ENCODE assay signal across 21 cellular contexts in genomic region chr20:35854697-35855434, GRCh38.
DNase-seq lines count a peak whose midpoint lies in the region; ATAC-seq, FAIRE-seq and TF ChIP-seq lines count a peak whose summit lies in the region.
"Had no signal": no experiment of that assay in that cellular context is flagged by ENCODE, and none has a peak within 500 bp of the region (broad histone marks: within the 10 kb centered on the region; RNA-seq: fewer than 3 reads in every experiment).

No MANE protein-coding gene starts in this region.

- H2AFZ ChIP-seq in HepG2 (ENCODE audit: low read length) (no peak overlapping the region), GM23338 (no peak overlapping the region)

- intact Hi-C loops in HepG2 (cut with micrococcal nuclease; ENCODE audit: unreplicated experiment) = no loop called here
- intact Hi-C loops in Right ventricle myocardium superior (cut with DNase I) = no loop called here

- no peak for TF ChIP-seq CTCF in AG09309 (IDR thresholded peaks at IDR 0.05; ENCODE audit: control insufficient read depth, insufficient read depth, low read depth, low read length, missing control alignments)
- TF ChIP-seq CTCF in HepG2 (CRISPR knock-in tag; IDR thresholded peaks at IDR 0.05) = no peak
- no peak for TF ChIP-seq CTCF in GM23338 (conservative IDR thresholded peaks at IDR 0.05; ENCODE audit: low read depth in 2 of 2)

- H3K4me1 Mint-ChIP-seq in GM23338 = peaks cover 2% of the 10 kb centered on the region; the same call in 2 of the 3 replicates

- H3K79me2 ChIP-seq in HepG2 (ENCODE audit: insufficient read depth, low read length) = no peaks in the 10 kb centered on the region
- 0 out of 2 replicates have a peak, but pooled peaks cover 6% of the 10 kb centered on the region for H3K79me2 ChIP-seq in GM23338 (replicated peaks; ENCODE audit: insufficient read depth)

- H3K27ac ChIP-seq in HepG2 (ENCODE audit: extremely low read length, insufficient read depth, low read length) = no peak overlapping the region
- H3K27ac ChIP-seq in GM23338 (ENCODE audit: low read depth) = no peak overlapping the region
- H3K27ac ChIP-seq: ascending aorta, esophagus muscularis mucosa, heart right ventricle, right lobe of liver, VCaP had no signal

- no peak for TF ChIP-seq RAD21 in HepG2 (CRISPR knock-in tag; IDR thresholded peaks at IDR 0.05)

- in situ Hi-C loops in HepG2 (cut with HindIII; ENCODE audit: extremely low pct_ligation_motif_present, low pct_unique_long_range_greater_than_20kb) = no loop called here

- H3K36me3 ChIP-seq in HepG2 (replicated peaks in 1 of 2; ENCODE audit: control insufficient read depth in 1 of 2, insufficient read depth in 2 of 2, low read length in 2 of 2) = peaks cover 12% of the 10 kb centered on the region in 2 experiments
- no peaks in the 10 kb centered on the region for H3K36me3 ChIP-seq in GM23338 (ENCODE audit: insufficient read depth)

- TF ChIP-seq POLR2A in HepG2 (IDR thresholded peaks at IDR 0.05; ENCODE audit: insufficient read depth in 1 of 2, low read depth in 2 of 2, low read length in 2 of 2) = no peak

- peaks cover 24% of the 10 kb centered on the region for H3K36me3 Mint-ChIP-seq in GM23338 (ENCODE audit: low read depth)

- WGBS in HepG2 (ENCODE audit: low lambda C conversion rate) = 95% methylated on average over 2 of the region's 2 CpGs

- H3K27me3 ChIP-seq in HepG2 (ENCODE audit: control insufficient read depth in 1 of 2, insufficient read depth in 2 of 2, low read length in 2 of 2) (no peaks in the 10 kb centered on the region), GM23338 (ENCODE audit: insufficient read depth) (no peaks in the 10 kb centered on the region)
- H3K27me3 ChIP-seq: ascending aorta, esophagus muscularis mucosa, heart right ventricle, right lobe of liver had no signal

- peaks cover 10% of the 10 kb centered on the region for H3K4me1 ChIP-seq in HepG2 (ENCODE audit: insufficient read depth, low read length)
- no peaks in the 10 kb centered on the region for H3K4me1 ChIP-seq in GM23338 (ENCODE audit: insufficient read depth)
- H3K4me1 ChIP-seq: right lobe of liver had no signal

- ATAC-seq in HepG2 = no peak
- ATAC-seq in Right ventricle myocardium superior (ENCODE audit: poor library complexity) = no peak
- no peak for ATAC-seq in HG03520 (IDR thresholded peaks at IDR 0.05; ENCODE audit: unreplicated experiment)
- no peak for ATAC-seq in GM23338
- ATAC-seq: HCT116, heart right ventricle had no signal

- H3K27me3 Mint-ChIP-seq in GM23338 (ENCODE audit: insufficient read depth, low read depth, poor library complexity) = peaks cover 4% of the 10 kb centered on the region
- H3K27me3 Mint-ChIP-seq: IgD-negative memory B cell had no signal

- TF ChIP-seq EP300 in HepG2 (IDR thresholded peaks at IDR 0.05; ENCODE audit: low read depth in 2 of 2, low read length in 2 of 2) (no peak), HepG2 (CRISPR knock-in tag; IDR thresholded peaks at IDR 0.05; ENCODE audit: borderline replicate concordance) (no peak)

- no peaks in the 10 kb centered on the region for H3K9me3 Mint-ChIP-seq in GM23338
- H3K9me3 Mint-ChIP-seq: IgD-negative memory B cell had no signal

- BruUV-seq in HepG2 (replicated peaks; lab: Mats Ljungman, UMichigan) = no TSS peak

- H3K4me2 ChIP-seq in HepG2 (ENCODE audit: low read depth, low read length) (no peak overlapping the region), GM23338 (no peak overlapping the region)

- H4K20me1 ChIP-seq in HepG2 (ENCODE audit: insufficient read depth, low read length) (no peaks in the 10 kb centered on the region), GM23338 (replicated peaks; ENCODE audit: insufficient read depth) (no peaks in the 10 kb centered on the region)

- POLR2A ChIA-PET in HepG2 (lab: Yijun Ruan, JAX) = interaction anchor here (2.3 kb wide), 1 partner anchor 113 kb away, joined by 11 read pairs; the partner anchor contains the start of gene RBM39

- no peak for FAIRE-seq in HepG2 (lab: Jason Lieb, UNC)
- FAIRE-seq: RCC 7860 had no signal

- no peaks in the 10 kb centered on the region for H3K9me3 ChIP-seq in HepG2 (ENCODE audit: low read length)
- H3K9me3 ChIP-seq: ascending aorta, esophagus muscularis mucosa, heart right ventricle, right lobe of liver had no signal

- no peak overlapping the region for H3K9ac ChIP-seq in HepG2 (ENCODE audit: insufficient read depth, low read depth, low read length)

- H3K9me2 ChIP-seq in GM23338 (ENCODE audit: insufficient read depth) = no peaks in the 10 kb centered on the region

- DNase-seq in AG09309 (ENCODE audit: low read depth) = peak; percentile 35
- peak; percentile 13 for DNase-seq in GM03348 (ENCODE audit: low spot score)
- peak; percentile 74 for DNase-seq in amniotic epithelial cell (ENCODE audit: low read depth)
- DNase-seq in HepG2 (ENCODE audit: low spot score) = no peak
- DNase-seq in Right ventricle myocardium superior = no peak
- DNase-seq in hypothalamus (lab: John Stamatoyannopoulos, UW) = no peak
- no peak for DNase-seq in GM23338 (ENCODE audit: low spot score)
- DNase-seq: activated effector memory CD4-positive, alpha-beta T cell treated with Interleukin-2 at 50 U/mL for 16 hours; dermis blood vessel endothelial cell; heart right ventricle; kidney glomerular epithelial cell; NCI-H748 treated with DMSO at 0.1 percent for 48 hours; nucleus accumbens; right lobe of liver had no signal

- CTCF ChIA-PET in HepG2 (lab: Yijun Ruan, JAX; ENCODE audit: low intra/inter-chr PET ratio, low total read pairs) = no interaction called here

- no peak overlapping the region for H3K4me3 Mint-ChIP-seq in GM23338
- H3K4me3 Mint-ChIP-seq: IgD-negative memory B cell had no signal

- H3K4me3 ChIP-seq in AG09309 (ENCODE audit: control insufficient read depth, low read depth, low read length) (no peak overlapping the region), HepG2 (replicated peaks in 1 of 3; ENCODE audit: insufficient read depth in 1 of 3, low read depth in 2 of 3, low read length in 3 of 3) (no peak overlapping the region), GM23338 (no peak overlapping the region)
- H3K4me3 ChIP-seq: ascending aorta, esophagus muscularis mucosa, heart right ventricle, right lobe of liver had no signal

- H3F3A ChIP-seq in GM23338 (replicated peaks; ENCODE audit: low read depth) = no peaks in the 10 kb centered on the region

- no peak overlapping the region for H3K27ac Mint-ChIP-seq in GM23338

TF ChIP-seq in HepG2, 621 proteins besides CTCF, POLR2A, EP300 and RAD21:
- TF ChIP-seq DR1 (CRISPR knock-in tag; IDR thresholded peaks at IDR 0.05) (no peak), FOXA3 (CRISPR knock-in tag; IDR thresholded peaks at IDR 0.05) (0 out of 2 replicates have a peak, but pooled peaks have one; percentile 16), ATF3 (CRISPR knock-in tag; IDR thresholded peaks at IDR 0.05) (no peak), KDM3A (CRISPR knock-in tag; IDR thresholded peaks at IDR 0.05; ENCODE audit: low read depth) (no peak), FOXA1 (IDR thresholded peaks at IDR 0.05) (no peak), FOXA1 (CRISPR knock-in tag; IDR thresholded peaks at IDR 0.05) (peak; percentile 64; the same call in 1 of the 2 replicates), CEBPG (CRISPR knock-in tag; IDR thresholded peaks at IDR 0.05) (peak; percentile 54; the same call in 1 of the 2 replicates), KDM5A (IDR thresholded peaks at IDR 0.05; ENCODE audit: borderline replicate concordance, low read length) (no peak), CEBPB (IDR thresholded peaks at IDR 0.05; ENCODE audit: borderline replicate concordance, low read depth, low read length) (peak; percentile 5; the same call in 1 of the 2 replicates)

TF ChIP-seq in GM23338, 12 proteins besides CTCF, POLR2A, EP300 and RAD21 (continues in another document):
- TF ChIP-seq CREB1 (CRISPR knock-in tag; IDR thresholded peaks at IDR 0.05; ENCODE audit: low read depth) = no peak

Comparison
In these comparisons a context has a peak if more than half of its experiments do, and no peak if none do; other contexts are left out.
1. DNase-seq: peak in AG09309 (single experiment), GM03348 (single experiment) and amniotic epithelial cell (single experiment); none in HepG2 (single experiment), Right ventricle myocardium superior (single experiment), hypothalamus (0 of 51) and GM23338 (single experiment).